Comparison of ENCODE assay signal across 17 cellular contexts in genomic region chr5:97874491-97874890, GRCh38.
DNase-seq lines count a peak whose midpoint lies in the region; TF ChIP-seq lines count a peak whose summit lies in the region.
"Had no signal": no experiment of that assay in that cellular context is flagged by ENCODE, and none has a peak within 500 bp of the region (broad histone marks: within the 10 kb centered on the region; RNA-seq: fewer than 3 reads in every experiment).

No MANE protein-coding gene starts in this region.

- intact Hi-C loops in OCI-LY7 (cut with micrococcal nuclease; ENCODE audit: unreplicated experiment) = no loop called here

- H3K4me1 ChIP-seq in GM23248 (ENCODE audit: insufficient read depth) (no peaks in the 10 kb centered on the region; the same call in 1 of the 2 replicates), osteoblast (ENCODE audit: insufficient read depth, low read length) (peaks cover 3% of the 10 kb centered on the region), OCI-LY7 (ENCODE audit: insufficient read depth, low read length, poor library complexity, severe bottlenecking) (no peaks in the 10 kb centered on the region)
- H3K4me1 ChIP-seq: SJSA1 had no signal

- H3K9ac ChIP-seq in GM23248 = no peak overlapping the region

- H3K27ac ChIP-seq in GM23248 (no peak overlapping the region), osteoblast (ENCODE audit: low read depth, low read length) (no peak overlapping the region), OCI-LY7 (ENCODE audit: low read depth, low read length, poor library complexity, severe bottlenecking) (no peak overlapping the region)
- H3K27ac ChIP-seq: RWPE1, SJSA1 had no signal

- H3K9me3 ChIP-seq in GM23248 (ENCODE audit: low read depth) (no peaks in the 10 kb centered on the region), osteoblast (ENCODE audit: low read depth, low read length) (no peaks in the 10 kb centered on the region), OCI-LY7 (ENCODE audit: low read length) (no peaks in the 10 kb centered on the region)

- DNase-seq in AG09309 (ENCODE audit: low read depth) (peak; percentile 32), GM23248 (peak; percentile 27), astrocyte of the spinal cord (ENCODE audit: low read depth, low spot score) (peak; percentile 3), osteoblast (ENCODE audit: insufficient read length, low spot score, missing footprints) (no peak), globus pallidus (ENCODE audit: low spot score) (no peak), chondrocyte (ENCODE audit: low spot score) (no peak), OCI-LY7 (ENCODE audit: low spot score) (no peak)
- DNase-seq in activated effector memory CD4-positive, alpha-beta T cell treated with Interleukin-2 at 50 U/mL for 16 hours = no peak
- DNase-seq: AML-193, COR-L47, Kasumi-1, MV-4-11, NCI-H1417 treated with DMSO at 0.1 percent for 48 hours, NCI-H1930, NCI-H69 had no signal

- H3K9me2 ChIP-seq in GM23248 (ENCODE audit: insufficient read depth) = 0 out of 2 replicates have a peak, but pooled peaks cover 3% of the 10 kb centered on the region
- H3K9me2 ChIP-seq in OCI-LY7 (ENCODE audit: insufficient read depth, low read length) = no peaks in the 10 kb centered on the region

- POLR2A ChIA-PET in OCI-LY7 (lab: Charles Lee) = no interaction called here

- peaks cover 2% of the 10 kb centered on the region for H3K9me3 Mint-ChIP-seq in chondrocyte (ENCODE audit: low read depth)

- H2AFZ ChIP-seq in GM23248 = peak overlapping the region; percentile 60
- H2AFZ ChIP-seq in osteoblast (ENCODE audit: low read length) = peak overlapping the region; percentile 46
- H2AFZ ChIP-seq in OCI-LY7 (ENCODE audit: low read length) = no peak overlapping the region

- no peak overlapping the region for H3K27ac Mint-ChIP-seq in chondrocyte (ENCODE audit: unreplicated experiment)

- H3K27me3 ChIP-seq in GM23248 (replicated peaks; ENCODE audit: insufficient read depth) = no peaks in the 10 kb centered on the region
- H3K27me3 ChIP-seq in osteoblast (ENCODE audit: insufficient read depth, low read length) = no peaks in the 10 kb centered on the region
- H3K27me3 ChIP-seq: SJSA1 had no signal

- in situ Hi-C loops in GM23248 (cut with MboI) (no loop called here), astrocyte of the spinal cord (cut with HindIII; ENCODE audit: low sequenced_read_pairs) (no loop called here)

- no TSS peak for BruUV-seq in OCI-LY7 (replicated peaks; lab: Mats Ljungman, UMichigan)

- H3F3A ChIP-seq in GM23248 (ENCODE audit: insufficient read depth) = no peaks in the 10 kb centered on the region

- H3K27me3 Mint-ChIP-seq in chondrocyte (ENCODE audit: low read depth) = no peaks in the 10 kb centered on the region

- no peaks in the 10 kb centered on the region for H3K79me2 ChIP-seq in GM23248 (ENCODE audit: insufficient read depth)
- H3K79me2 ChIP-seq in osteoblast (ENCODE audit: insufficient read depth, low read length) = no peaks in the 10 kb centered on the region
- no peaks in the 10 kb centered on the region for H3K79me2 ChIP-seq in OCI-LY7 (ENCODE audit: insufficient read depth, low read depth, low read length)

- no peak overlapping the region for H3K4me3 Mint-ChIP-seq in chondrocyte (ENCODE audit: unreplicated experiment)

- H4K20me1 ChIP-seq in GM23248 (ENCODE audit: insufficient read depth) = no peaks in the 10 kb centered on the region
- no peaks in the 10 kb centered on the region for H4K20me1 ChIP-seq in osteoblast (ENCODE audit: insufficient read depth, low read length)
- H4K20me1 ChIP-seq in OCI-LY7 (ENCODE audit: insufficient read depth, low read length) = no peaks in the 10 kb centered on the region

- CTCF ChIA-PET in OCI-LY7 (lab: Charles Lee; ENCODE audit: unreplicated experiment) = no interaction called here

- H3K4me1 Mint-ChIP-seq in chondrocyte (ENCODE audit: low read depth) = peaks cover 8% of the 10 kb centered on the region

- no peak overlapping the region for H3K4me2 ChIP-seq in GM23248 (ENCODE audit: unreplicated experiment)
- peak overlapping the region; percentile 19 for H3K4me2 ChIP-seq in osteoblast (ENCODE audit: insufficient read depth, low read length)
- H3K4me2 ChIP-seq in OCI-LY7 (ENCODE audit: low read length) = no peak overlapping the region

- no peaks in the 10 kb centered on the region for H3K36me3 Mint-ChIP-seq in chondrocyte (ENCODE audit: low read depth)

- no peak for TF ChIP-seq CTCF in AG09309 (IDR thresholded peaks at IDR 0.05; ENCODE audit: control insufficient read depth, insufficient read depth, low read depth, low read length, missing control alignments)
- TF ChIP-seq CTCF in astrocyte of the spinal cord (IDR thresholded peaks at IDR 0.05; ENCODE audit: low read depth, low read length) = no peak
- no peak for TF ChIP-seq CTCF in osteoblast (IDR thresholded peaks at IDR 0.05; ENCODE audit: extremely low read depth, low read depth, low read length)
- TF ChIP-seq CTCF in chondrocyte (IDR thresholded peaks at IDR 0.05) = no peak
- TF ChIP-seq CTCF in OCI-LY7 (conservative IDR thresholded peaks at IDR 0.05; ENCODE audit: low read length) = no peak

- 17 to 34% methylated on average over 2 of the region's 2 CpGs for WGBS in GM23248 (ENCODE audit: low coverage in 1 of 2, low lambda C conversion rate in 2 of 2, missing lambda C conversion rate in 2 of 2), 2 experiments

- H3K36me3 ChIP-seq in GM23248 (ENCODE audit: low read depth) (no peaks in the 10 kb centered on the region), osteoblast (ENCODE audit: insufficient read depth, low read length) (no peaks in the 10 kb centered on the region), OCI-LY7 (ENCODE audit: insufficient read depth, low read length) (no peaks in the 10 kb centered on the region)
- H3K36me3 ChIP-seq: SJSA1 had no signal

- H3K4me3 ChIP-seq in AG09309 (ENCODE audit: control insufficient read depth, low read depth, low read length) (no peak overlapping the region), GM23248 (no peak overlapping the region), astrocyte of the spinal cord (ENCODE audit: low read depth, low read length) (no peak overlapping the region), osteoblast (ENCODE audit: insufficient read depth, low read length) (no peak overlapping the region), OCI-LY7 (ENCODE audit: low read depth, low read length, poor library complexity, severe bottlenecking) (no peak overlapping the region)
- H3K4me3 ChIP-seq: SJSA1 had no signal

Comparison
In these comparisons a context has a peak if more than half of its experiments do, and no peak if none do; other contexts are left out.
1. DNase-seq: peak in AG09309 (single experiment), GM23248 (single experiment) and astrocyte of the spinal cord (single experiment); none in osteoblast (single experiment), activated effector memory CD4-positive, alpha-beta T cell treated with Interleukin-2 at 50 U/mL for 16 hours (single experiment), globus pallidus (single experiment), chondrocyte (single experiment) and OCI-LY7 (single experiment).